ENCODE assay signal across 7 cellular contexts in the genomic region with DNA sequence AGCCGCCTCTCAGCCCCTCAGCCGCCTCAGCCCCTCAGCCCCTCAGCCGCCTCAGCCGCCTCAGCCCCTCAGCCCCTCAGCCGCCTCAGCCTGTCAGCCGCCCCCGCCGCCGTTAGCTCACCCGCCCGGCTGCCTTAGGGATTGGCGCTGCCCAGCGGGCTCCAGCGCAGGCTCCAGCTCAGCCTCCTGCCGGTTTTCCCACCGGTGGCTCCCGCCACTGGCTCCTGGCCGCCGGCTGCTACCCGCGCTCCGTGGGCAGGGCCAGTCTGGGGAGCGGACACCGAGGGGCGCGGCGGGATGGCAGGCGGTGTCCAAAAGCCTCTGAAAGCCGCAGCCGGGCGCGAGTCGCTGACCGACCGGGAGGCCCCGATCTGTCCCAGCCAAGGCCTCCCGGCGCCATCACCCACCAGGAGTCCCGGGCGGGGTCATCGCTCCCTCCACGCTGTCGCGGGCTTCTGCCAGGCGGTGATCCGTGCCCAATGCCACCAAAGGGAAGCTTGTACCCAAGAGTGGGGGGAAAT.
DNase-seq lines count a peak whose midpoint lies in the region; ATAC-seq, FAIRE-seq and TF ChIP-seq lines count a peak whose summit lies in the region.
"Not testable (repeated sequence)": the region's sequence is repeated elsewhere in the genome, so short reads cannot be mapped to it uniquely, and the experiment has no call there.

No MANE protein-coding gene starts in this region.

- not testable (repeated sequence) for TF ChIP-seq POLR2A in K562 (conservative IDR thresholded peaks at IDR 0.05); gastroesophageal sphincter (IDR thresholded peaks at IDR 0.05); testis (IDR thresholded peaks at IDR 0.05)

- not testable (repeated sequence) for TF ChIP-seq CTCF in K562 (IDR thresholded peaks at IDR 0.05 in 2 of 3, conservative IDR thresholded peaks at IDR 0.05 in 1 of 3; ENCODE audit: insufficient read depth in 2 of 3, low read depth in 1 of 3, low read length in 3 of 3); gastroesophageal sphincter (IDR thresholded peaks at IDR 0.05); left lung (IDR thresholded peaks at IDR 0.05); testis (IDR thresholded peaks at IDR 0.05)

- not testable (repeated sequence) for H3K4me2 ChIP-seq in K562 (ENCODE audit: insufficient read depth, low read length)

- POLR2A ChIA-PET in K562 (lab: Yijun Ruan, JAX), result not testable (repeated sequence)

- not testable (repeated sequence) for H3K79me2 ChIP-seq in K562 (ENCODE audit: control insufficient read depth, insufficient read depth, low read length)

- 3% methylated on average over 45 of the region's 46 CpGs for WGBS in K562 (ENCODE audit: insufficient coverage, low coverage, missing lambda C conversion rate)
- WGBS in gastroesophageal sphincter (ENCODE audit: low coverage in 1 of 2), 2 donors, result 90 to 92% methylated on average over 2 to 4 of the region's 46 CpGs
- WGBS in right cardiac atrium, result 56% methylated on average over 46 of the region's 46 CpGs
- WGBS in testis, 2 donors, result 65 to 85% methylated on average over 5 to 42 of the region's 46 CpGs

- H3K9ac ChIP-seq in K562 (ENCODE audit: insufficient read depth in 1 of 2, low read depth in 2 of 2, low read length in 2 of 2), result not testable (repeated sequence)

- peak overlapping the region; percentile 28; the same call in 1 of the 2 replicates for H2AFZ ChIP-seq in K562 (ENCODE audit: low read depth, low read length)

- peak; percentile 26; the same call in 1 of the 3 replicates for ATAC-seq in K562
- ATAC-seq in gastroesophageal sphincter, result peak; percentile 22
- peak in 1 of 2 donors; percentile 40 for ATAC-seq in right cardiac atrium
- ATAC-seq in left lung, result peak; percentile 72

- not testable (repeated sequence) for H3K27me3 ChIP-seq in K562 (ENCODE audit: control insufficient read depth in 2 of 2, insufficient read depth in 2 of 2, low read length in 2 of 2); gastroesophageal sphincter; right cardiac atrium (ENCODE audit: control insufficient read depth, insufficient read depth); left lung; testis

- peak; percentile 7 for DNase-seq in NCI-H748 (lab: John Stamatoyannopoulos, UW; ENCODE audit: unreplicated experiment)
- DNase-seq in K562 (ENCODE audit: extremely low read depth in 1 of 4, low spot score in 3 of 4); testis: not testable (repeated sequence)
- peak in 2 of 3 donors; percentile 27 to 51 for DNase-seq in right cardiac atrium
- peak in 1 of 2 donors; percentile 70 for DNase-seq in left lung
- peak; percentile 62 for DNase-seq in posterior vena cava (ENCODE audit: low spot score)

- not testable (repeated sequence) for H3K4me3 ChIP-seq in K562; gastroesophageal sphincter; right cardiac atrium (ENCODE audit: low read length); left lung
- peak overlapping the region; percentile 24 to 26 for H3K4me3 ChIP-seq in testis

- not testable (repeated sequence) for H3K9me3 ChIP-seq in K562 (replicated peaks; ENCODE audit: control insufficient read depth, insufficient read depth, low read depth, low read length); gastroesophageal sphincter; right cardiac atrium (ENCODE audit: control insufficient read depth, low read length); left lung; testis

- TF ChIP-seq RAD21 in K562 (CRISPR knock-in tag; conservative IDR thresholded peaks at IDR 0.05 in 1 of 2, IDR thresholded peaks at IDR 0.05 in 1 of 2), result not testable (repeated sequence)

- CTCF ChIA-PET in K562 (lab: Yijun Ruan, JAX; ENCODE audit: low intra/inter-chr PET ratio), result interaction anchor here (0.7 kb wide), 1 partner anchor 1757 kb away, joined by 3 read pairs; no protein-coding TSS in a partner anchor

- not testable (repeated sequence) for BruUV-seq in K562 (replicated peaks; lab: Mats Ljungman, UMichigan)

- in situ Hi-C loops in K562 (cut with MboI), result not testable (repeated sequence)

- TF ChIP-seq EP300 in K562 (IDR thresholded peaks at IDR 0.05; ENCODE audit: low read length); gastroesophageal sphincter (IDR thresholded peaks at IDR 0.05): not testable (repeated sequence)

- intact Hi-C loops in K562 (cut with micrococcal nuclease); right cardiac atrium (cut with DNase I); left lung (cut with DNase I); posterior vena cava (cut with DNase I); testis (cut with DNase I; ENCODE audit: low total_unique reads): not testable (repeated sequence)

- not testable (repeated sequence) for H3K9me1 ChIP-seq in K562 (ENCODE audit: control insufficient read depth, insufficient read depth, low read length)

- H3K4me1 ChIP-seq in K562 (replicated peaks in 1 of 2; ENCODE audit: control insufficient read depth in 2 of 2, insufficient read depth in 2 of 2, low read length in 2 of 2); gastroesophageal sphincter; right cardiac atrium (ENCODE audit: control insufficient read depth, insufficient read depth, low read length); left lung; testis: not testable (repeated sequence)

- FAIRE-seq in K562 (lab: Jason Lieb, UNC), result not testable (repeated sequence)

- not testable (repeated sequence) for H3K36me3 ChIP-seq in K562 (ENCODE audit: control insufficient read depth, insufficient read depth, low read length); gastroesophageal sphincter; left lung; testis (ENCODE audit: low read depth, missing control alignments)

- not testable (repeated sequence) for H4K20me1 ChIP-seq in K562 (replicated peaks; ENCODE audit: control insufficient read depth, insufficient read depth, low read length)

- H3K27ac ChIP-seq in K562 (ENCODE audit: extremely low read depth, low read depth, low read length); gastroesophageal sphincter; right cardiac atrium (ENCODE audit: low read length); left lung; testis: not testable (repeated sequence)
